In genomic region chr17:42760652-42761581, GRCh38 we compare ENCODE assay signal across 8 cellular contexts. TPM values are rescaled to one million over a fixed set of nuclear protein-coding genes. Genes with fewer than 3 reads are reported as not detected.
DNase-seq lines count a peak whose midpoint lies in the region; ATAC-seq and TF ChIP-seq lines count a peak whose summit lies in the region.

TSS of gene RAMP2 (plus strand) at chr17:42761227. CDS start at chr17:42761262, 35 bp downstream.

- no peak within 1 kb of the TSS for H3K27ac Mint-ChIP-seq in GM23338
- no peak within 1 kb of the TSS for H3K27ac Mint-ChIP-seq in activated naive CD8-positive, alpha-beta T cell

- DNase-seq in ACHN (peak; percentile 48), GM23338 (ENCODE audit: low spot score) (peak; percentile 73), hepatic stellate cell (ENCODE audit: low spot score) (peak; percentile 36), sciatic nerve (ENCODE audit: low spot score) (no peak)

- no peak within 1 kb of the TSS for H3K27ac ChIP-seq in GM23338 (ENCODE audit: low read depth)

- no peaks in the 10 kb centered on the region for H3K9me2 ChIP-seq in GM23338 (ENCODE audit: insufficient read depth)

- H3K9me3 Mint-ChIP-seq in GM23338, result no peaks in the 10 kb centered on the region
- no peaks in the 10 kb centered on the region for H3K9me3 Mint-ChIP-seq in activated naive CD8-positive, alpha-beta T cell (ENCODE audit: low read depth)

- peak within 1 kb of the TSS; percentile 96 for H3K4me2 ChIP-seq in GM23338

- peaks cover 15% of the 10 kb centered on the region; the same call in 1 of the 2 replicates for H3K4me1 ChIP-seq in GM23338 (ENCODE audit: insufficient read depth)

- intact Hi-C loops in sciatic nerve (cut with DNase I), result no loop called here

- H3K79me2 ChIP-seq in GM23338 (replicated peaks; ENCODE audit: insufficient read depth), result no peaks in the 10 kb centered on the region

- no peak for TF ChIP-seq CTCF in GM23338 (conservative IDR thresholded peaks at IDR 0.05; ENCODE audit: low read depth in 2 of 2)

- peak within 1 kb of the TSS; percentile 68 for H3K4me3 Mint-ChIP-seq in GM23338
- H3K4me3 Mint-ChIP-seq in activated naive CD8-positive, alpha-beta T cell, result peak within 1 kb of the TSS; percentile 70

- ATAC-seq in GM23338 (peak; percentile 74), sciatic nerve (peak; percentile 62), GM21367 (IDR thresholded peaks at IDR 0.05; ENCODE audit: unreplicated experiment) (no peak), GM21576 (IDR thresholded peaks at IDR 0.05; ENCODE audit: unreplicated experiment) (no peak), HG03378 (IDR thresholded peaks at IDR 0.05; ENCODE audit: unreplicated experiment) (no peak)

- peak within 1 kb of the TSS; percentile 97 for H2AFZ ChIP-seq in GM23338

- peak within 1 kb of the TSS; percentile 80 for H3K4me3 ChIP-seq in GM23338

- peaks cover 24% of the 10 kb centered on the region for H3K4me1 Mint-ChIP-seq in GM23338
- H3K4me1 Mint-ChIP-seq in activated naive CD8-positive, alpha-beta T cell (ENCODE audit: low read depth), result peaks cover 4% of the 10 kb centered on the region

- peaks cover 41% of the 10 kb centered on the region for H3K27me3 Mint-ChIP-seq in GM23338 (ENCODE audit: insufficient read depth, low read depth, poor library complexity)
- peaks cover 44% of the 10 kb centered on the region for H3K27me3 Mint-ChIP-seq in activated naive CD8-positive, alpha-beta T cell

- H3K36me3 Mint-ChIP-seq in GM23338 (ENCODE audit: low read depth), result no peaks in the 10 kb centered on the region
- peaks cover 3% of the 10 kb centered on the region for H3K36me3 Mint-ChIP-seq in activated naive CD8-positive, alpha-beta T cell

- H3K27me3 ChIP-seq in GM23338 (ENCODE audit: insufficient read depth), result peaks cover 40% of the 10 kb centered on the region

- no peaks in the 10 kb centered on the region; the same call in 1 of the 2 replicates for H3K36me3 ChIP-seq in GM23338 (ENCODE audit: insufficient read depth)

- H4K20me1 ChIP-seq in GM23338 (replicated peaks; ENCODE audit: insufficient read depth), result no peaks in the 10 kb centered on the region

- no peaks in the 10 kb centered on the region; the same call in 1 of the 2 replicates for H3F3A ChIP-seq in GM23338 (replicated peaks; ENCODE audit: low read depth)

- in situ Hi-C loops in ACHN (cut with HindIII; ENCODE audit: low pct_ligation_motif_present, low pct_unique_long_range_greater_than_20kb, low sequenced_read_pairs), result no loop called here

TF ChIP-seq in GM23338, 12 proteins besides CTCF, POLR2A, EP300 and RAD21:
- TF ChIP-seq, protein P1, sequence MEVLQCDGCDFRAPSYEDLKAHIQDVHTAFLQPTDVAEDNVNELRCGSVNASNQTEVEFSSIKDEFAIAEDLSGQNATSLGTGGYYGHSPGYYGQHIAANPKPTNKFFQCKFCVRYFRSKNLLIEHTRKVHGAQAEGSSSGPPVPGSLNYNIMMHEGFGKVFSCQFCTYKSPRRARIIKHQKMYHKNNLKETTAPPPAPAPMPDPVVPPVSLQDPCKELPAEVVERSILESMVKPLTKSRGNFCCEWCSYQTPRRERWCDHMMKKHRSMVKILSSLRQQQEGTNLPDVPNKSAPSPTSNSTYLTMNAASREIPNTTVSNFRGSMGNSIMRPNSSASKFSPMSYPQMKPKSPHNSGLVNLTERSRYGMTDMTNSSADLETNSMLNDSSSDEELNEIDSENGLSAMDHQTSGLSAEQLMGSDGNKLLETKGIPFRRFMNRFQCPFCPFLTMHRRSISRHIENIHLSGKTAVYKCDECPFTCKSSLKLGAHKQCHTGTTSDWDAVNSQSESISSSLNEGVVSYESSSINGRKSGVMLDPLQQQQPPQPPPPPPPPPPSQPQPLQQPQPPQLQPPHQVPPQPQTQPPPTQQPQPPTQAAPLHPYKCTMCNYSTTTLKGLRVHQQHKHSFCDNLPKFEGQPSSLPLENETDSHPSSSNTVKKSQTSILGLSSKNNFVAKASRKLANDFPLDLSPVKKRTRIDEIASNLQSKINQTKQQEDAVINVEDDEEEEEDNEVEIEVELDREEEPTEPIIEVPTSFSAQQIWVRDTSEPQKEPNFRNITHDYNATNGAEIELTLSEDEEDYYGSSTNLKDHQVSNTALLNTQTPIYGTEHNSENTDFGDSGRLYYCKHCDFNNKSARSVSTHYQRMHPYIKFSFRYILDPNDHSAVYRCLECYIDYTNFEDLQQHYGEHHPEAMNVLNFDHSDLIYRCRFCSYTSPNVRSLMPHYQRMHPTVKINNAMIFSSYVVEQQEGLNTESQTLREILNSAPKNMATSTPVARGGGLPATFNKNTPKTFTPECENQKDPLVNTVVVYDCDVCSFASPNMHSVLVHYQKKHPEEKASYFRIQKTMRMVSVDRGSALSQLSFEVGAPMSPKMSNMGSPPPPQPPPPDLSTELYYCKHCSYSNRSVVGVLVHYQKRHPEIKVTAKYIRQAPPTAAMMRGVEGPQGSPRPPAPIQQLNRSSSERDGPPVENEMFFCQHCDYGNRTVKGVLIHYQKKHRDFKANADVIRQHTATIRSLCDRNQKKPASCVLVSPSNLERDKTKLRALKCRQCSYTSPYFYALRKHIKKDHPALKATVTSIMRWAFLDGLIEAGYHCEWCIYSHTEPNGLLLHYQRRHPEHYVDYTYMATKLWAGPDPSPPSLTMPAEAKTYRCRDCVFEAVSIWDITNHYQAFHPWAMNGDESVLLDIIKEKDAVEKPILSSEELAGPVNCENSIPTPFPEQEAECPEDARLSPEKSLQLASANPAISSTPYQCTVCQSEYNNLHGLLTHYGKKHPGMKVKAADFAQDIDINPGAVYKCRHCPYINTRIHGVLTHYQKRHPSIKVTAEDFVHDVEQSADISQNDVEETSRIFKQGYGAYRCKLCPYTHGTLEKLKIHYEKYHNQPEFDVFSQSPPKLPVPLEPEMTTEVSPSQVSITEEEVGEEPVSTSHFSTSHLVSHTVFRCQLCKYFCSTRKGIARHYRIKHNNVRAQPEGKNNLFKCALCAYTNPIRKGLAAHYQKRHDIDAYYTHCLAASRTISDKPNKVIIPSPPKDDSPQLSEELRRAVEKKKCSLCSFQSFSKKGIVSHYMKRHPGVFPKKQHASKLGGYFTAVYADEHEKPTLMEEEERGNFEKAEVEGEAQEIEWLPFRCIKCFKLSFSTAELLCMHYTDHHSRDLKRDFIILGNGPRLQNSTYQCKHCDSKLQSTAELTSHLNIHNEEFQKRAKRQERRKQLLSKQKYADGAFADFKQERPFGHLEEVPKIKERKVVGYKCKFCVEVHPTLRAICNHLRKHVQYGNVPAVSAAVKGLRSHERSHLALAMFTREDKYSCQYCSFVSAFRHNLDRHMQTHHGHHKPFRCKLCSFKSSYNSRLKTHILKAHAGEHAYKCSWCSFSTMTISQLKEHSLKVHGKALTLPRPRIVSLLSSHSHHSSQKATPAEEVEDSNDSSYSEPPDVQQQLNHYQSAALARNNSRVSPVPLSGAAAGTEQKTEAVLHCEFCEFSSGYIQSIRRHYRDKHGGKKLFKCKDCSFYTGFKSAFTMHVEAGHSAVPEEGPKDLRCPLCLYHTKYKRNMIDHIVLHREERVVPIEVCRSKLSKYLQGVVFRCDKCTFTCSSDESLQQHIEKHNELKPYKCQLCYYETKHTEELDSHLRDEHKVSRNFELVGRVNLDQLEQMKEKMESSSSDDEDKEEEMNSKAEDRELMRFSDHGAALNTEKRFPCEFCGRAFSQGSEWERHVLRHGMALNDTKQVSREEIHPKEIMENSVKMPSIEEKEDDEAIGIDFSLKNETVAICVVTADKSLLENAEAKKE (CRISPR knock-in tag; IDR thresholded peaks at IDR 0.05), result no peak
- TF ChIP-seq ZNF114 (CRISPR knock-in tag; IDR thresholded peaks at IDR 0.05) (no peak), NANOG (IDR thresholded peaks at IDR 0.05; ENCODE audit: borderline replicate concordance) (no peak)
- TF ChIP-seq, protein P2, sequence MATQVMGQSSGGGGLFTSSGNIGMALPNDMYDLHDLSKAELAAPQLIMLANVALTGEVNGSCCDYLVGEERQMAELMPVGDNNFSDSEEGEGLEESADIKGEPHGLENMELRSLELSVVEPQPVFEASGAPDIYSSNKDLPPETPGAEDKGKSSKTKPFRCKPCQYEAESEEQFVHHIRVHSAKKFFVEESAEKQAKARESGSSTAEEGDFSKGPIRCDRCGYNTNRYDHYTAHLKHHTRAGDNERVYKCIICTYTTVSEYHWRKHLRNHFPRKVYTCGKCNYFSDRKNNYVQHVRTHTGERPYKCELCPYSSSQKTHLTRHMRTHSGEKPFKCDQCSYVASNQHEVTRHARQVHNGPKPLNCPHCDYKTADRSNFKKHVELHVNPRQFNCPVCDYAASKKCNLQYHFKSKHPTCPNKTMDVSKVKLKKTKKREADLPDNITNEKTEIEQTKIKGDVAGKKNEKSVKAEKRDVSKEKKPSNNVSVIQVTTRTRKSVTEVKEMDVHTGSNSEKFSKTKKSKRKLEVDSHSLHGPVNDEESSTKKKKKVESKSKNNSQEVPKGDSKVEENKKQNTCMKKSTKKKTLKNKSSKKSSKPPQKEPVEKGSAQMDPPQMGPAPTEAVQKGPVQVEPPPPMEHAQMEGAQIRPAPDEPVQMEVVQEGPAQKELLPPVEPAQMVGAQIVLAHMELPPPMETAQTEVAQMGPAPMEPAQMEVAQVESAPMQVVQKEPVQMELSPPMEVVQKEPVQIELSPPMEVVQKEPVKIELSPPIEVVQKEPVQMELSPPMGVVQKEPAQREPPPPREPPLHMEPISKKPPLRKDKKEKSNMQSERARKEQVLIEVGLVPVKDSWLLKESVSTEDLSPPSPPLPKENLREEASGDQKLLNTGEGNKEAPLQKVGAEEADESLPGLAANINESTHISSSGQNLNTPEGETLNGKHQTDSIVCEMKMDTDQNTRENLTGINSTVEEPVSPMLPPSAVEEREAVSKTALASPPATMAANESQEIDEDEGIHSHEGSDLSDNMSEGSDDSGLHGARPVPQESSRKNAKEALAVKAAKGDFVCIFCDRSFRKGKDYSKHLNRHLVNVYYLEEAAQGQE (IDR thresholded peaks at IDR 0.05; ENCODE audit: unreplicated experiment), result peak; percentile 70

RNA-seq across cellular contexts. Expression of gene RAMP2, which starts in this region (rescaled TPM):
- 2.6 and 8.8 TPM in 2 replicates for total RNA-seq in GM23338 (2014; rRNA removed; shearing (Covaris generic))
- polyA plus RNA-seq in GM23338 (2016; fragmentation: Nextera tagmentation; extraction: Ambion mirVana), result 28.3 and 29.5 TPM in 2 replicates
- total RNA-seq in sciatic nerve, result 67.5 TPM

Comparison
In these comparisons a context has a peak if more than half of its experiments do, and no peak if none do; other contexts are left out.
1. ATAC-seq: peak in GM23338 (single experiment) and sciatic nerve (single experiment); none in GM21367 (single experiment), GM21576 (single experiment) and HG03378 (single experiment).